In the genomic region with DNA sequence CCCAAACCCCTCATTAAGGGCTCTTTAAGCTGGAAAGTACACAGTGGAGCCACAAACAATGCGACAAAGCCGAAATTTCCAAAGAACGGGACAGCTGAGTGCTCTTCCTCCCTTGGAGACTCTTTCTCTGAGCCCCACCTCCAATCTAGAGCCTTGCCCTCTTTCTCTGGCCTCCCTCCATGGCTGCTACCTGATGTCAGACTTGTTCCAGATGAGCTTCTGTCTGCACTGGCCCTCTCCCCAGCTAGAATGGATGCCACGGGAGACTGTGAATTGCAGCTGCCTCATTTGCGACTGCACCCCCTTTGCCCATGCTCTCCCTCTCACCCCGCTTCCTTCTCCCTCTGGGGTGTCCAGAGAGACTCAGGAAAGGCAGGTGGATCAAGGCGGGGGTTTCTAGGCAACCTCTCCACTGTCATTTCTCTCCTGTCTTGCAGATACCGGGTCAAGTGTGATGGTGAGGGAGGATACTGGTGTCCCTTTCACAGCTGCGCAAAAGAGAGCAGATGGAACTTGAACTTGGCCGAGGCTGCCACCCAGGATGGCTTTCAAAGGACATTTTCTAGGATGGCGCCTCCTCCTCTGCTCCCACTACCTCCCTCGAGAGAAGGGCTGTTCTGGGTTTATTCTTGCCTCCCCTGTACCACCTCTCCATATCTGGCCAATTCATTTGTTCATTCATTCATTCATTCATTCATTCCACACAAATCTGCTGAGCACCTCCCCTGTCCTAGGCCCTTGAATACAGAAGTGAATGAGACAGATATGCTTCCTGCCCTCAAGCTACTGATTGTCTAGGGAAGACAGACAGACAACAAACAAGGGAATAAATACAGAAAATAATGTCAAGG, we compare ENCODE assay signal across 21 cellular contexts. TPM values are rescaled to one million over a fixed set of nuclear protein-coding genes. Genes with fewer than 3 reads are reported as not detected.
A peak's percentile ranks its signal among the peaks of the same experiment; 100 is the strongest.
DNase-seq lines count a peak whose midpoint lies in the region; ATAC-seq and TF ChIP-seq lines count a peak whose summit lies in the region.
"Had no signal": no experiment of that assay in that cellular context is flagged by ENCODE, and none has a peak within 500 bp of the region (broad histone marks: within the 10 kb centered on the region; RNA-seq: fewer than 3 reads in every experiment).

No MANE protein-coding gene starts in this region.

- H3K4me1 ChIP-seq in IMR-90 (ENCODE audit: control insufficient read depth, insufficient read depth, low read length) (no peaks in the 10 kb centered on the region), neuronal stem cell (ENCODE audit: control insufficient read depth in 2 of 2, insufficient read depth in 1 of 2, low read depth in 1 of 2, low read length in 2 of 2) (peaks cover 0 to 6% of the 10 kb centered on the region in 2 donors)
- H3K4me1 ChIP-seq: BE2C had no signal

- no peaks in the 10 kb centered on the region for H3K36me3 Mint-ChIP-seq in T-cell

- H3K36me3 ChIP-seq in IMR-90 (ENCODE audit: control insufficient read depth, insufficient read depth, low read length) = no peaks in the 10 kb centered on the region
- H3K36me3 ChIP-seq in neuronal stem cell (replicated peaks in 1 of 2; ENCODE audit: control insufficient read depth in 2 of 2, insufficient read depth in 2 of 2, low read length in 2 of 2) = no peaks in the 10 kb centered on the region
- H3K36me3 ChIP-seq: BE2C had no signal

- H3K23ac ChIP-seq in IMR-90 (ENCODE audit: low read depth, low read length) (no peak overlapping the region), neuronal stem cell (ENCODE audit: low read depth, low read length, poor library complexity) (no peak overlapping the region)

- no peak overlapping the region for H3K56ac ChIP-seq in IMR-90 (ENCODE audit: extremely low read depth, insufficient read depth, low read length)

- H3K9me1 ChIP-seq in IMR-90 (ENCODE audit: insufficient read depth, low read length) = no peaks in the 10 kb centered on the region

- intact Hi-C loops in IMR-90 (cut with micrococcal nuclease) = no loop called here
- intact Hi-C loops in dorsolateral prefrontal cortex (cut with DNase I) = no loop called here

- POLR2A ChIA-PET in IMR-90 (lab: Charles Lee; ENCODE audit: unreplicated experiment) = no interaction called here
- POLR2A ChIA-PET in T-cell (lab: Charles Lee) = interaction anchor here in 1 of 2 donors (0.7 kb wide), 1 partner anchor 102 kb away, joined by 4 read pairs; no protein-coding TSS in a partner anchor
- POLR2A ChIA-PET in RWPE1 (lab: Yijun Ruan, JAX; ENCODE audit: low non-redundant PET) = no interaction called here

- no TSS peak for BruUV-seq in IMR-90 (replicated peaks; lab: Mats Ljungman, UMichigan)

- H3K9ac ChIP-seq in IMR-90 (ENCODE audit: low read depth, low read length) = no peak overlapping the region
- H3K9ac ChIP-seq in neuronal stem cell (ENCODE audit: low read depth, low read length, poor library complexity) = no peak overlapping the region

- ATAC-seq in IMR-90 (ENCODE audit: low read depth) (no peak), T-cell (replicated peaks in 1 of 4) (no peak), GM18870 (IDR thresholded peaks at IDR 0.05; ENCODE audit: unreplicated experiment) (no peak)
- ATAC-seq: PC-3 had no signal

- H3K4me3 ChIP-seq in IMR-90 (ENCODE audit: insufficient read depth, low read depth, low read length) (no peak overlapping the region), dorsolateral prefrontal cortex (no peak overlapping the region), neuronal stem cell (ENCODE audit: low read length in 2 of 2) (no peak overlapping the region)
- H3K4me3 ChIP-seq: SK-N-MC had no signal

- H4K5ac ChIP-seq in IMR-90 (ENCODE audit: low read depth, low read length) = no peak overlapping the region

- no peak overlapping the region for H3K27ac Mint-ChIP-seq in T-cell

- no peak overlapping the region for H4K8ac ChIP-seq in IMR-90 (ENCODE audit: low read depth in 2 of 2, low read length in 2 of 2)
- H4K8ac ChIP-seq in neuronal stem cell (ENCODE audit: low read depth, low read length) = no peak overlapping the region

- no peak overlapping the region for H2BK15ac ChIP-seq in IMR-90 (ENCODE audit: low read depth, low read length)
- no peak overlapping the region for H2BK15ac ChIP-seq in neuronal stem cell (ENCODE audit: low read length)

- H3K14ac ChIP-seq in IMR-90 (replicated peaks; ENCODE audit: low read depth, low read length) (no peak overlapping the region), neuronal stem cell (ENCODE audit: low read length) (no peak overlapping the region)

- no peak for TF ChIP-seq RAD21 in IMR-90 (IDR thresholded peaks at IDR 0.05; ENCODE audit: low read length)

- H3K4ac ChIP-seq in IMR-90 (ENCODE audit: low read depth, low read length) (no peak overlapping the region), neuronal stem cell (ENCODE audit: low read length) (no peak overlapping the region)

- H2AFZ ChIP-seq in IMR-90 (replicated peaks; ENCODE audit: low read length, poor library complexity) (no peak overlapping the region), neuronal stem cell (ENCODE audit: low read length) (no peak overlapping the region)

- H4K91ac ChIP-seq in IMR-90 (ENCODE audit: insufficient read depth, low read depth, low read length) = no peak overlapping the region
- H4K91ac ChIP-seq in neuronal stem cell (ENCODE audit: low read depth, low read length, poor library complexity) = no peak overlapping the region

- H3K27me3 Mint-ChIP-seq in T-cell = no peaks in the 10 kb centered on the region

- H4K20me1 ChIP-seq in IMR-90 (ENCODE audit: insufficient read depth, low read length) = no peaks in the 10 kb centered on the region

- H2BK20ac ChIP-seq in IMR-90 (ENCODE audit: low read depth, low read length) = no peak overlapping the region

- no peak for TF ChIP-seq POLR2A in IMR-90 (IDR thresholded peaks at IDR 0.05; ENCODE audit: low read depth, low read length)

- H3K27me3 ChIP-seq in IMR-90 (ENCODE audit: control insufficient read depth, insufficient read depth, low read length) = peaks cover 14% of the 10 kb centered on the region
- no peaks in the 10 kb centered on the region for H3K27me3 ChIP-seq in dorsolateral prefrontal cortex
- H3K27me3 ChIP-seq in neuronal stem cell (ENCODE audit: control insufficient read depth in 3 of 3, insufficient read depth in 3 of 3, low read depth in 1 of 3, low read length in 3 of 3) = peaks cover 0 to 8% (median 0%) of the 10 kb centered on the region in 3 experiments
- H3K27me3 ChIP-seq: BE2C had no signal

- no peak for TF ChIP-seq CTCF in IMR-90 (conservative IDR thresholded peaks at IDR 0.05; ENCODE audit: low read depth, low read length)
- no peak for TF ChIP-seq CTCF in dorsolateral prefrontal cortex (IDR thresholded peaks at IDR 0.05 in 54 of 56, conservative IDR thresholded peaks at IDR 0.05 in 2 of 56; ENCODE audit: low read depth in 1 of 56, partially characterized antibody in 56 of 56)
- no peak for TF ChIP-seq CTCF in RWPE1 (conservative IDR thresholded peaks at IDR 0.05; ENCODE audit: low read depth)

- H3K79me1 ChIP-seq in IMR-90 (ENCODE audit: low read depth in 1 of 2, low read length in 2 of 2) = no peaks in the 10 kb centered on the region
- no peaks in the 10 kb centered on the region for H3K79me1 ChIP-seq in neuronal stem cell (ENCODE audit: low read depth, low read length)

- H3K18ac ChIP-seq in IMR-90 (ENCODE audit: low read depth, low read length) (no peak overlapping the region), neuronal stem cell (ENCODE audit: low read length) (peak overlapping the region; percentile 6)

- no peak overlapping the region for H2BK5ac ChIP-seq in IMR-90 (ENCODE audit: low read depth, low read length, poor library complexity, severe bottlenecking)
- H2BK5ac ChIP-seq in neuronal stem cell (ENCODE audit: low read length) = no peak overlapping the region

- CTCF ChIA-PET in IMR-90 (lab: Yijun Ruan, JAX) = interaction anchor here (0.6 kb wide), 1 partner anchor 116 kb away, joined by 3 read pairs; no protein-coding TSS in a partner anchor
- CTCF ChIA-PET in T-cell (lab: Charles Lee) = no interaction called here
- CTCF ChIA-PET in RWPE1 (lab: Yijun Ruan, JAX) = no interaction called here

- H2BK120ac ChIP-seq in IMR-90 (ENCODE audit: low read depth, low read length) (no peak overlapping the region), neuronal stem cell (ENCODE audit: low read depth, low read length) (no peak overlapping the region)

- no peak overlapping the region for H3K4me3 Mint-ChIP-seq in T-cell

- DNase-seq in IMR-90 = no peak
- peak; percentile 18 for DNase-seq in NCI-H524 treated with DMSO at 0.1 percent for 48 hours (lab: John Stamatoyannopoulos, UW)
- peak in 1 of 10 donors; percentile 49 for DNase-seq in dorsolateral prefrontal cortex
- DNase-seq in neuronal stem cell (ENCODE audit: low spot score) = no peak
- no peak for DNase-seq in T-cell
- DNase-seq in RWPE1 (ENCODE audit: low spot score) = no peak
- DNase-seq: BE2C, DMS53, GF-D8, Kasumi-1, NCI-H146, NCI-H2029, NCI-H2171, NCI-H446, NCI-H526 treated with DMSO at 0.1 percent for 48 hours, PC-3, SHP77 treated with DMSO at 0.1 percent for 48 hours, SW 1271 had no signal

- dilution Hi-C loops in IMR-90 (cut with HindIII; ENCODE audit: low sequenced_read_pairs, unreplicated experiment) = no loop called here

- H2AK9ac ChIP-seq in IMR-90 (replicated peaks; ENCODE audit: low read depth, low read length, poor library complexity) = peak overlapping the region; percentile 24

- no peak overlapping the region for H2AK5ac ChIP-seq in IMR-90 (ENCODE audit: low read depth, low read length)
- H2AK5ac ChIP-seq in neuronal stem cell (ENCODE audit: low read depth, low read length) = no peak overlapping the region

- H3K4me1 Mint-ChIP-seq in T-cell = no peaks in the 10 kb centered on the region

- in situ Hi-C loops in IMR-90 (cut with MboI; ENCODE audit: low sequenced_read_pairs) = no loop called here

- no peaks in the 10 kb centered on the region for H3K9me3 Mint-ChIP-seq in T-cell

- H2BK12ac ChIP-seq in neuronal stem cell (ENCODE audit: low read length) = no peak overlapping the region

- H3K9me3 ChIP-seq in IMR-90 (ENCODE audit: control insufficient read depth, insufficient read depth, low read length) (no peaks in the 10 kb centered on the region), neuronal stem cell (replicated peaks in 1 of 2; ENCODE audit: control insufficient read depth in 2 of 2, insufficient read depth in 1 of 2, low read depth in 1 of 2, low read length in 2 of 2) (no peaks in the 10 kb centered on the region)
- H3K9me3 ChIP-seq: BE2C had no signal

- H3K4me2 ChIP-seq in IMR-90 (ENCODE audit: low read depth, low read length) (no peak overlapping the region), neuronal stem cell (ENCODE audit: insufficient read depth, low read length, poor library complexity, severe bottlenecking) (no peak overlapping the region)

- H3K27ac ChIP-seq in IMR-90 (ENCODE audit: insufficient read depth, low read length) (no peak overlapping the region), dorsolateral prefrontal cortex (peak overlapping the region in 36 of 59 donors; percentile 7 to 71 (median 46)), neuronal stem cell (replicated peaks; ENCODE audit: low read length) (no peak overlapping the region), RWPE1 (no peak overlapping the region)
- H3K27ac ChIP-seq: SK-N-MC had no signal

- WGBS in IMR-90 (ENCODE audit: extremely low coverage in 2 of 2, insufficient read length in 1 of 2), 2 experiments = 70% methylated on average over 2 of the region's 12 CpGs; no CpG with 5 or more reads in 1 of the 2 experiments
- WGBS in neuronal stem cell (ENCODE audit: extremely low coverage in 2 of 2, insufficient read length in 2 of 2, insufficient replicate concordance in 1 of 2), 2 donors = no CpG with 5 or more reads among the region's 12 CpGs

RNA-seq across cellular contexts. Expression of gene ATP2B2, which starts 12.8 kb away (rescaled TPM):
- total RNA-seq in IMR-90 (2012; rRNA removed) (under 0.01 TPM in 1 of 2 replicates, not detected in the other), dorsolateral prefrontal cortex (100 to 1,000 TPM in 119 of 120 experiments, 10 to 100 TPM in 1; 87.6 to 447 (median 301) TPM), T-cell (not detected)
- polyA plus RNA-seq in IMR-90 (2012; rRNA removed) = 0.02 TPM in 1 of 2 replicates, not detected in the other
- 0.01 TPM in 1 of 2 replicates, not detected in the other for polyA plus RNA-seq in IMR-90 (2012; cell fraction: cytosol; rRNA removed)
- 0.01 TPM in 1 of 2 replicates, not detected in the other for polyA plus RNA-seq in IMR-90 (2012; cell fraction: nucleus; rRNA removed; ENCODE audit: low replicate concordance)
- polyA plus RNA-seq in neuronal stem cell (2013, experiment 1 of 2) = 0.15 TPM
- polyA plus RNA-seq in neuronal stem cell (2013, experiment 2 of 2) = 0.17 TPM
- total RNA-seq: MCF 10A, PC-3 had no signal

Comparison
In these comparisons a context has a peak if more than half of its experiments do, and no peak if none do; other contexts are left out.
1. H3K27ac ChIP-seq: peak in dorsolateral prefrontal cortex (36 of 59); none in IMR-90 (single experiment), neuronal stem cell (single experiment) and RWPE1 (single experiment).
2. RNA of gene ATP2B2, which starts 12.8 kb away (total RNA-seq): 87.6 to 447 TPM in dorsolateral prefrontal cortex; not detected in T-cell and under 0.01 TPM in IMR-90; every median in the first group is over 10 times any median in the second.